In genomic region chr15:90929246-90929645, GRCh38 we compare ENCODE assay signal across 8 cellular contexts. TPM values are rescaled to one million over a fixed set of nuclear protein-coding genes. Genes with fewer than 3 reads are reported as not detected.
DNase-seq lines count a peak whose midpoint lies in the region; ATAC-seq and TF ChIP-seq lines count a peak whose summit lies in the region.
"Not testable (repeated sequence)": the region's sequence is repeated elsewhere in the genome, so short reads cannot be mapped to it uniquely, and the experiment has no call there.

No MANE protein-coding gene starts in this region.

- TF ChIP-seq CTCF in A673 (conservative IDR thresholded peaks at IDR 0.05; ENCODE audit: low read depth, low read length); PC-9 (conservative IDR thresholded peaks at IDR 0.05); heart right ventricle (IDR thresholded peaks at IDR 0.05): not testable (repeated sequence)

- H3K4me2 ChIP-seq in GM23248 (ENCODE audit: unreplicated experiment) (peak overlapping the region; percentile 92), PC-9 (peak overlapping the region; percentile 73)

- peaks cover 49% of the 10 kb centered on the region for H3K4me1 Mint-ChIP-seq in activated T-cell treated with anti-CD3 and anti-CD28 coated beads, Interleukin-2, amount 50 U/mL, for 24 hours (ENCODE audit: low read depth)
- H3K4me1 Mint-ChIP-seq in central memory CD8-positive, alpha-beta T cell, result peaks cover 33% of the 10 kb centered on the region
- peaks cover 32 to 53% of the 10 kb centered on the region in 2 donors for H3K4me1 Mint-ChIP-seq in natural killer cell treated with Interleukin-12 subunit alpha and Interleukin-12 subunit beta and Interleukin-15 and Interleukin-18, amount 100 ng/mL, for 72 hours (ENCODE audit: low read depth in 2 of 2)

- H3F3A ChIP-seq in GM23248 (ENCODE audit: insufficient read depth) (peaks cover 13% of the 10 kb centered on the region; the same call in 1 of the 2 replicates), PC-9 (ENCODE audit: insufficient read depth, low read depth) (peaks cover 13% of the 10 kb centered on the region; the same call in 1 of the 2 replicates)

- H3K9ac ChIP-seq in GM23248 (peak overlapping the region; percentile 89), stomach smooth muscle (ENCODE audit: low read length in 2 of 2) (peak overlapping the region in 1 of 2 donors; percentile 84)

- H3K9me3 ChIP-seq in A673 (ENCODE audit: low read depth, low read length, poor library complexity, severe bottlenecking); GM23248 (ENCODE audit: low read depth); PC-9 (ENCODE audit: insufficient read depth, low read depth); heart right ventricle; stomach smooth muscle (ENCODE audit: control insufficient read depth in 2 of 2, low read length in 2 of 2): not testable (repeated sequence)

- peak overlapping the region; percentile 86 for H3K27ac ChIP-seq in A673 (ENCODE audit: low read depth, low read length, poor library complexity, severe bottlenecking)
- peak overlapping the region; percentile 78 for H3K27ac ChIP-seq in GM23248
- peak overlapping the region; percentile 60 for H3K27ac ChIP-seq in PC-9
- H3K27ac ChIP-seq in heart right ventricle, result peak overlapping the region in 9 of 10 donors; percentile 92 to 98 (median 97)
- not testable (repeated sequence) for H3K27ac ChIP-seq in stomach smooth muscle (ENCODE audit: low read length)

- in situ Hi-C loops in GM23248 (cut with MboI), result not testable (repeated sequence)

- H3K9me2 ChIP-seq in GM23248 (ENCODE audit: insufficient read depth); PC-9 (ENCODE audit: insufficient read depth): not testable (repeated sequence)

- H2AFZ ChIP-seq in GM23248 (peak overlapping the region; percentile 99), PC-9 (peak overlapping the region; percentile 92)

- not testable (repeated sequence) for H3K27me3 Mint-ChIP-seq in activated T-cell treated with anti-CD3 and anti-CD28 coated beads, Interleukin-2, amount 50 U/mL, for 24 hours; central memory CD8-positive, alpha-beta T cell; natural killer cell treated with Interleukin-12 subunit alpha and Interleukin-12 subunit beta and Interleukin-15 and Interleukin-18, amount 100 ng/mL, for 72 hours

- peaks cover 12% of the 10 kb centered on the region for H3K4me1 ChIP-seq in A673 (ENCODE audit: insufficient read depth, low read length, poor library complexity, severe bottlenecking)
- H3K4me1 ChIP-seq in GM23248 (ENCODE audit: insufficient read depth), result peaks cover 11% of the 10 kb centered on the region
- peaks cover 25% of the 10 kb centered on the region for H3K4me1 ChIP-seq in PC-9 (replicated peaks; ENCODE audit: insufficient read depth)
- H3K4me1 ChIP-seq in heart right ventricle, result peaks cover 13 to 52% (median 36%) of the 10 kb centered on the region in 9 donors
- peaks cover 30% of the 10 kb centered on the region for H3K4me1 ChIP-seq in stomach smooth muscle (ENCODE audit: control insufficient read depth, insufficient read depth, low read length)

- POLR2A ChIA-PET in A673 (lab: Charles Lee; ENCODE audit: low non-redundant PET), result not testable (repeated sequence)
- POLR2A ChIA-PET in PC-9 (lab: Charles Lee; ENCODE audit: unreplicated experiment), result interaction anchor here (0.7 kb wide), 1 partner anchor 59 kb away, joined by 5 read pairs; no protein-coding TSS in a partner anchor

- not testable (repeated sequence) for H3K79me2 ChIP-seq in GM23248 (ENCODE audit: insufficient read depth); PC-9 (ENCODE audit: low read depth)

- WGBS in GM23248 (ENCODE audit: low coverage in 1 of 2, low lambda C conversion rate in 2 of 2, missing lambda C conversion rate in 2 of 2), 2 experiments, result 86 to 90% methylated on average over 12 of the region's 12 CpGs
- 77 to 87% methylated on average over 12 of the region's 12 CpGs for WGBS in heart right ventricle, 2 donors

- H3K27me3 ChIP-seq in A673 (replicated peaks; ENCODE audit: insufficient read depth, low read depth, low read length, poor library complexity); GM23248 (replicated peaks; ENCODE audit: insufficient read depth); PC-9 (ENCODE audit: insufficient read depth, low read depth); heart right ventricle; stomach smooth muscle (ENCODE audit: control insufficient read depth in 1 of 2, insufficient read depth in 2 of 2, low read length in 2 of 2): not testable (repeated sequence)

- H3K36me3 Mint-ChIP-seq in activated T-cell treated with anti-CD3 and anti-CD28 coated beads, Interleukin-2, amount 50 U/mL, for 24 hours (ENCODE audit: low read depth), result peaks cover 29% of the 10 kb centered on the region
- H3K36me3 Mint-ChIP-seq in central memory CD8-positive, alpha-beta T cell (ENCODE audit: insufficient read depth); natural killer cell treated with Interleukin-12 subunit alpha and Interleukin-12 subunit beta and Interleukin-15 and Interleukin-18, amount 100 ng/mL, for 72 hours: not testable (repeated sequence)

- not testable (repeated sequence) for BruUV-seq in A673 (replicated peaks; lab: Mats Ljungman, UMichigan); PC-9 (replicated peaks; lab: Mats Ljungman, UMichigan)

- not testable (repeated sequence) for H4K20me1 ChIP-seq in GM23248 (ENCODE audit: insufficient read depth); PC-9 (ENCODE audit: insufficient read depth)

- not testable (repeated sequence) for H3K9me3 Mint-ChIP-seq in activated T-cell treated with anti-CD3 and anti-CD28 coated beads, Interleukin-2, amount 50 U/mL, for 24 hours; central memory CD8-positive, alpha-beta T cell; natural killer cell treated with Interleukin-12 subunit alpha and Interleukin-12 subunit beta and Interleukin-15 and Interleukin-18, amount 100 ng/mL, for 72 hours

- intact Hi-C loops in A673 (cut with micrococcal nuclease; ENCODE audit: unreplicated experiment); PC-9 (cut with micrococcal nuclease; ENCODE audit: unreplicated experiment): not testable (repeated sequence)
- intact Hi-C loops in heart right ventricle (cut with DNase I), result loop anchor here in 1 of 10 donors (1.0 kb wide), 1 partner anchor 26 kb away; the partner anchor contains the start of gene MAN2A2

- ATAC-seq in central memory CD8-positive, alpha-beta T cell (replicated peaks; ENCODE audit: extremely low read depth, poor library complexity, severe bottlenecking); heart right ventricle; natural killer cell treated with Interleukin-12 subunit alpha and Interleukin-12 subunit beta and Interleukin-15 and Interleukin-18, amount 100 ng/mL, for 72 hours: not testable (repeated sequence)

- H3K4me3 ChIP-seq in A673 (ENCODE audit: low read depth, low read length, poor library complexity, severe bottlenecking) (peak overlapping the region; percentile 53), GM23248 (peak overlapping the region; percentile 85), PC-9 (peak overlapping the region; percentile 88), heart right ventricle (peak overlapping the region in 9 of 10 donors; percentile 50 to 92 (median 65)), stomach smooth muscle (ENCODE audit: low read length in 2 of 2) (peak overlapping the region; percentile 80 to 84)

- peak overlapping the region; percentile 99 for H3K27ac Mint-ChIP-seq in activated T-cell treated with anti-CD3 and anti-CD28 coated beads, Interleukin-2, amount 50 U/mL, for 24 hours
- peak overlapping the region; percentile 93 for H3K27ac Mint-ChIP-seq in central memory CD8-positive, alpha-beta T cell (ENCODE audit: low read depth)
- peak overlapping the region; percentile 90 to 99 for H3K27ac Mint-ChIP-seq in natural killer cell treated with Interleukin-12 subunit alpha and Interleukin-12 subunit beta and Interleukin-15 and Interleukin-18, amount 100 ng/mL, for 72 hours

- DNase-seq in A673 (ENCODE audit: low spot score); PC-9; activated T-cell treated with anti-CD3 and anti-CD28 coated beads, Interleukin-2, amount 50 U/mL, for 24 hours; central memory CD8-positive, alpha-beta T cell (ENCODE audit: low spot score in 2 of 2); heart right ventricle; natural killer cell treated with Interleukin-12 subunit alpha and Interleukin-12 subunit beta and Interleukin-15 and Interleukin-18, amount 100 ng/mL, for 72 hours (ENCODE audit: low spot score): not testable (repeated sequence)
- DNase-seq in GM23248, result peak; percentile 6

- H3K4me3 Mint-ChIP-seq in activated T-cell treated with anti-CD3 and anti-CD28 coated beads, Interleukin-2, amount 50 U/mL, for 24 hours, result peak overlapping the region; percentile 97
- peak overlapping the region; percentile 91 for H3K4me3 Mint-ChIP-seq in central memory CD8-positive, alpha-beta T cell
- H3K4me3 Mint-ChIP-seq in natural killer cell treated with Interleukin-12 subunit alpha and Interleukin-12 subunit beta and Interleukin-15 and Interleukin-18, amount 100 ng/mL, for 72 hours, result peak overlapping the region; percentile 96

- not testable (repeated sequence) for H3K36me3 ChIP-seq in A673 (ENCODE audit: insufficient read depth, low read length, poor library complexity, severe bottlenecking); GM23248 (ENCODE audit: low read depth); PC-9 (ENCODE audit: low read depth); heart right ventricle; stomach smooth muscle (ENCODE audit: control insufficient read depth in 2 of 2, insufficient read depth in 2 of 2, low read length in 2 of 2)

- CTCF ChIA-PET in A673 (lab: Charles Lee) (interaction anchor here (1.0 kb wide), 1 partner anchor 27 kb away, joined by 4 read pairs; no protein-coding TSS in a partner anchor), PC-9 (lab: Charles Lee) (interaction anchor here (0.6 to 0.8 kb wide), 2 partner anchors 11 to 318 kb away, joined by 3 to 5 read pairs; no protein-coding TSS in a partner anchor)

RNA-seq across cellular contexts. Expression of gene HDDC3, which starts 3.1 kb away (rescaled TPM):
- total RNA-seq in A673 (2021) (22.6 and 23.9 TPM in 2 replicates), PC-9 (2021) (18.1 and 20.9 TPM in 2 replicates), heart right ventricle (10 to 100 TPM; 10.7 to 18.2 (median 14.6) TPM)
- total RNA-seq in GM23248 (2014; rRNA removed; shearing (Covaris generic)), result 9.7 and 17.3 TPM in 2 replicates
- polyA plus RNA-seq in GM23248 (2016; fragmentation: Nextera tagmentation; extraction: Ambion mirVana) (11.1 and 13.5 TPM in 2 replicates), heart right ventricle (10 to 100 TPM; 15.3 to 18.0 TPM)
- total RNA-seq in natural killer cell treated with Interleukin-12 subunit alpha and Interleukin-12 subunit beta and Interleukin-15 and Interleukin-18, amount 100 ng/mL, for 72 hours, result 10 to 100 TPM; 23.4 to 30.5 TPM

RNA-seq across cellular contexts. Expression of gene UNC45A, which starts 5.8 kb away (rescaled TPM):
- total RNA-seq in A673 (2021) (74.4 and 77.7 TPM in 2 replicates), PC-9 (2021) (81.8 and 86.0 TPM in 2 replicates), heart right ventricle (10 to 100 TPM; 19.2 to 28.0 (median 24.7) TPM)
- 58.8 and 75.8 TPM in 2 replicates for total RNA-seq in GM23248 (2014; rRNA removed; shearing (Covaris generic))
- polyA plus RNA-seq in GM23248 (2016; fragmentation: Nextera tagmentation; extraction: Ambion mirVana) (58.6 and 59.7 TPM in 2 replicates), heart right ventricle (10 to 100 TPM; 26.0 to 26.4 TPM)
- 10 to 100 TPM; 81.9 to 95.3 TPM for total RNA-seq in natural killer cell treated with Interleukin-12 subunit alpha and Interleukin-12 subunit beta and Interleukin-15 and Interleukin-18, amount 100 ng/mL, for 72 hours

RNA-seq across cellular contexts. Expression of gene RCCD1, which starts 25.4 kb away (rescaled TPM):
- total RNA-seq in A673 (2021) (28.8 and 39.5 TPM in 2 replicates), PC-9 (2021) (51.4 and 51.5 TPM in 2 replicates), heart right ventricle (10 to 100 TPM in 1 of 10 donors, 1 to 10 TPM in 9; 5.5 to 11.8 (median 7.6) TPM)
- total RNA-seq in GM23248 (2014; rRNA removed; shearing (Covaris generic)), result 13.0 and 19.0 TPM in 2 replicates
- polyA plus RNA-seq in GM23248 (2016; fragmentation: Nextera tagmentation; extraction: Ambion mirVana) (9.8 and 10.2 TPM in 2 replicates), heart right ventricle (1 to 10 TPM; 6.0 to 8.3 TPM)
- total RNA-seq in natural killer cell treated with Interleukin-12 subunit alpha and Interleukin-12 subunit beta and Interleukin-15 and Interleukin-18, amount 100 ng/mL, for 72 hours, result 10 to 100 TPM; 10.8 to 29.2 TPM

RNA-seq across cellular contexts. Expression of gene MAN2A2, which starts 26.1 kb away (rescaled TPM):
- total RNA-seq in A673 (2021), result 75.7 and 91.3 TPM in 2 replicates
- total RNA-seq in GM23248 (2014; rRNA removed; shearing (Covaris generic)), result 5.9 and 7.7 TPM in 2 replicates
- polyA plus RNA-seq in GM23248 (2016; fragmentation: Nextera tagmentation; extraction: Ambion mirVana), result 4.3 and 5.1 TPM in 2 replicates
- total RNA-seq in PC-9 (2021), result 26.4 and 27.1 TPM in 2 replicates
- 100 to 1,000 TPM in 4 of 10 donors, 10 to 100 TPM in 6; 78.3 to 157 (median 98.1) TPM for total RNA-seq in heart right ventricle
- 10 to 100 TPM; 24.8 to 84.5 TPM for polyA plus RNA-seq in heart right ventricle
- 100 to 1,000 TPM; 172 to 244 TPM for total RNA-seq in natural killer cell treated with Interleukin-12 subunit alpha and Interleukin-12 subunit beta and Interleukin-15 and Interleukin-18, amount 100 ng/mL, for 72 hours

RNA-seq across cellular contexts. Expression of gene FES, which starts 44.9 kb away (rescaled TPM):
- 1.3 and 3.8 TPM in 2 replicates for total RNA-seq in A673 (2021)
- 3.5 and 7.5 TPM in 2 replicates for total RNA-seq in GM23248 (2014; rRNA removed; shearing (Covaris generic))
- 3.5 and 3.6 TPM in 2 replicates for polyA plus RNA-seq in GM23248 (2016; fragmentation: Nextera tagmentation; extraction: Ambion mirVana)
- total RNA-seq in PC-9 (2021), result 2.1 and 3.8 TPM in 2 replicates
- total RNA-seq in heart right ventricle, result 10 to 100 TPM in 8 of 10 donors, 1 to 10 TPM in 2; 8.6 to 27.7 (median 11.5) TPM
- polyA plus RNA-seq in heart right ventricle, result 10 to 100 TPM; 17.7 to 23.3 TPM
- total RNA-seq in natural killer cell treated with Interleukin-12 subunit alpha and Interleukin-12 subunit beta and Interleukin-15 and Interleukin-18, amount 100 ng/mL, for 72 hours, result 100 to 1,000 TPM; 139 to 140 TPM
